Comparison of ENCODE assay signal across 1 cellular context in the genomic region with DNA sequence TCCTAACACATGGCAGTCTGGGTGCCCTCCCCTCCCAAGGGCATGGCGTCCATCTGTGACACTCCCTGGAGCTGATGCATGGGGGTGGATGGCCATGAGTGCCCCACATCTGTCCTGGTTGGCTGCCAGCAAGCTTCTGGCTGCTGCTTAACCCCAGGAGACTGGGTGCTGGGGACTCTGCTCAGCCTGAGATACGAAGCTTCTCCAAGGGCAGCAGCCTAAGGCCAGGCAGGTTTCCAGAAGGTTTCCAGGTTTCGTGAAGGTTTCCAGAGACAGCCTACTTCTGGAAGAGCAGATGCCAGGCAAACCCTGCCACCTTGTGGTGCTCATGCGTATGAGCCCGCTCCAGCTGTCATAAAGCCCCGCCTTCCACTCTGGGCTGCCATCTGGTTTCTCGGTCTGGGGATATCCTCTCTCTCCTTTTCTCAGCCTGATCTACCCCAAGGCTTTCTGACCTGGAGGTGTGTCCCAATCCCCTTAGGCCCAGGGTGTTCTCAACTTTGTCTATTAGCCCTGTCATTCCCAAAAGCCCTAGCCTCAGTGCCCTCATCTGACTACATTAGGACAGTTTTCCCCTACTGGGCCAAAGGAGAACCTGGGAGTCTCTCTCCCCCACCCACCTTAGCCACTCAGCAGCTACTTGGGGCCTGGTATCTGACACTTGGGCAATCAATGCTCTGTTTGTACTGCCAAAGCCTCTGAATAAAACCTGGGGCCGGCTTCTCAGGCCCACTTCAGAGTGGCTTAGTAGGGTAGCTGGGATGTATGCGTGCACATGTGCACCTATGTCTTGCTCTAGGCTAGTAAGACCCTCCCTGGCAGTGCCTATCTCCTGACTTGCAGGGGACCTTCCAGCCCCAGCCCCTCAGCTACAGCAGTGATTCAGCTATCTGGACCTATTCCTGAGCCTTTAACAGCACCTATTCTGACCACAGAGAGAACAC.
TF ChIP-seq lines count a peak whose summit lies in the region.

No MANE protein-coding gene starts in this region.

TF ChIP-seq in GM12878, 131 proteins besides CTCF, POLR2A, EP300 and RAD21:
- 0 out of 2 replicates have a peak, but pooled peaks have one; percentile 47 for TF ChIP-seq TCF3 (IDR thresholded peaks at IDR 0.05; ENCODE audit: borderline replicate concordance, insufficient read depth, low read depth, low read length)
- TF ChIP-seq, protein P1, sequence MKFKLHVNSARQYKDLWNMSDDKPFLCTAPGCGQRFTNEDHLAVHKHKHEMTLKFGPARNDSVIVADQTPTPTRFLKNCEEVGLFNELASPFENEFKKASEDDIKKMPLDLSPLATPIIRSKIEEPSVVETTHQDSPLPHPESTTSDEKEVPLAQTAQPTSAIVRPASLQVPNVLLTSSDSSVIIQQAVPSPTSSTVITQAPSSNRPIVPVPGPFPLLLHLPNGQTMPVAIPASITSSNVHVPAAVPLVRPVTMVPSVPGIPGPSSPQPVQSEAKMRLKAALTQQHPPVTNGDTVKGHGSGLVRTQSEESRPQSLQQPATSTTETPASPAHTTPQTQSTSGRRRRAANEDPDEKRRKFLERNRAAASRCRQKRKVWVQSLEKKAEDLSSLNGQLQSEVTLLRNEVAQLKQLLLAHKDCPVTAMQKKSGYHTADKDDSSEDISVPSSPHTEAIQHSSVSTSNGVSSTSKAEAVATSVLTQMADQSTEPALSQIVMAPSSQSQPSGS (IDR thresholded peaks at IDR 0.05; ENCODE audit: low read length) = no peak
- TF ChIP-seq SMC3 (IDR thresholded peaks at IDR 0.05; ENCODE audit: borderline replicate concordance, low read length) = peak; percentile 13; the same call in 1 of the 2 replicates
- TF ChIP-seq HDAC6 (IDR thresholded peaks at IDR 0.05; ENCODE audit: unreplicated experiment) = no peak
- TF ChIP-seq TCF12 (IDR thresholded peaks at IDR 0.05; ENCODE audit: low read depth, low read length) = 0 out of 2 replicates have a peak, but pooled peaks have one; percentile 51
